ENCODE assay signal across 9 cellular contexts in genomic region chr5:60382761-60383160, GRCh38.
DNase-seq lines count a peak whose midpoint lies in the region; TF ChIP-seq lines count a peak whose summit lies in the region.
"Had no signal": no experiment of that assay in that cellular context is flagged by ENCODE, and none has a peak within 500 bp of the region (broad histone marks: within the 10 kb centered on the region; RNA-seq: fewer than 3 reads in every experiment).

No MANE protein-coding gene starts in this region.

- intact Hi-C loops in MCF 10A (cut with micrococcal nuclease) (loop anchor here (1.0 kb wide), 3 partner anchors 87 to 569 kb away; no protein-coding TSS in a partner anchor), breast epithelium (cut with DNase I; ENCODE audit: low total_unique reads) (no loop called here), adrenal gland (cut with DNase I) (no loop called here)

- H3K27ac ChIP-seq in breast epithelium (no peak overlapping the region), MM.1S (ENCODE audit: low read length) (no peak overlapping the region), adrenal gland (no peak overlapping the region)

- H3K4me3 Mint-ChIP-seq in MCF 10A (ENCODE audit: unreplicated experiment) = no peak overlapping the region
- no peak overlapping the region for H3K4me3 Mint-ChIP-seq in osteocyte (ENCODE audit: unreplicated experiment)
- no peak overlapping the region for H3K4me3 Mint-ChIP-seq in immature natural killer cell
- H3K4me3 Mint-ChIP-seq: activated naive CD4-positive, alpha-beta T cell treated with anti-CD3 and anti-CD28 coated beads, Interleukin-2, amount 50 U/mL, for 24 hours had no signal

- peaks cover 86% of the 10 kb centered on the region for H3K27me3 Mint-ChIP-seq in MCF 10A (ENCODE audit: insufficient read depth, unreplicated experiment)
- peaks cover 8% of the 10 kb centered on the region for H3K27me3 Mint-ChIP-seq in osteocyte (ENCODE audit: unreplicated experiment)
- peaks cover 0 to 3% (median 0%) of the 10 kb centered on the region in 3 donors for H3K27me3 Mint-ChIP-seq in immature natural killer cell (ENCODE audit: low read depth in 3 of 3)
- H3K27me3 Mint-ChIP-seq: activated naive CD4-positive, alpha-beta T cell treated with anti-CD3 and anti-CD28 coated beads, Interleukin-2, amount 50 U/mL, for 24 hours had no signal

- BruUV-seq in MCF 10A (replicated peaks; lab: Mats Ljungman, UMichigan) = no TSS peak

- TF ChIP-seq POLR2A in breast epithelium (IDR thresholded peaks at IDR 0.05) = no peak
- TF ChIP-seq POLR2A in adrenal gland (IDR thresholded peaks at IDR 0.05) = no peak

- no peak overlapping the region for H2AFZ ChIP-seq in MM.1S (ENCODE audit: low read length)

- H4K20me1 ChIP-seq in MM.1S (ENCODE audit: insufficient read depth, low read length) = no peaks in the 10 kb centered on the region

- POLR2A ChIA-PET in MCF 10A (lab: Yijun Ruan, JAX) = interaction anchor here (0.6 to 0.7 kb wide), 2 partner anchors 10 to 572 kb away, joined by 3 read pairs; no protein-coding TSS in a partner anchor

- no peaks in the 10 kb centered on the region for H3K79me2 ChIP-seq in MM.1S (ENCODE audit: low read length)

- H3K27ac Mint-ChIP-seq in MCF 10A (ENCODE audit: low read depth, unreplicated experiment) (no peak overlapping the region), osteocyte (ENCODE audit: unreplicated experiment) (no peak overlapping the region), immature natural killer cell (no peak overlapping the region)
- H3K27ac Mint-ChIP-seq: activated naive CD4-positive, alpha-beta T cell treated with anti-CD3 and anti-CD28 coated beads, Interleukin-2, amount 50 U/mL, for 24 hours had no signal

- peak; percentile 34 for TF ChIP-seq CTCF in MCF 10A (IDR thresholded peaks at IDR 0.05; ENCODE audit: unreplicated experiment)
- TF ChIP-seq CTCF in breast epithelium (IDR thresholded peaks at IDR 0.05) = no peak
- TF ChIP-seq CTCF in MM.1S (IDR thresholded peaks at IDR 0.05; ENCODE audit: low read length) = peak; percentile 43
- TF ChIP-seq CTCF in cardiac fibroblast (IDR thresholded peaks at IDR 0.05; ENCODE audit: low read depth, low read length) = peak; percentile 5
- peak; percentile 62 for TF ChIP-seq CTCF in osteocyte (IDR thresholded peaks at IDR 0.05)
- no peak for TF ChIP-seq CTCF in adrenal gland (IDR thresholded peaks at IDR 0.05)

- H3K4me1 Mint-ChIP-seq in MCF 10A (ENCODE audit: insufficient read depth, unreplicated experiment) = no peaks in the 10 kb centered on the region
- H3K4me1 Mint-ChIP-seq in osteocyte (ENCODE audit: unreplicated experiment) = peaks cover 7% of the 10 kb centered on the region
- H3K4me1 Mint-ChIP-seq in immature natural killer cell = no peaks in the 10 kb centered on the region
- H3K4me1 Mint-ChIP-seq: activated naive CD4-positive, alpha-beta T cell treated with anti-CD3 and anti-CD28 coated beads, Interleukin-2, amount 50 U/mL, for 24 hours had no signal

- H3K9me2 ChIP-seq in MM.1S (replicated peaks; ENCODE audit: insufficient read depth, low read length) = no peaks in the 10 kb centered on the region

- H3K27me3 ChIP-seq in breast epithelium (no peaks in the 10 kb centered on the region), MM.1S (replicated peaks; ENCODE audit: insufficient read depth, low read length) (no peaks in the 10 kb centered on the region), adrenal gland (no peaks in the 10 kb centered on the region)

- H3K36me3 Mint-ChIP-seq in MCF 10A (ENCODE audit: insufficient read depth, unreplicated experiment) (no peaks in the 10 kb centered on the region), osteocyte (ENCODE audit: unreplicated experiment) (no peaks in the 10 kb centered on the region), immature natural killer cell (no peaks in the 10 kb centered on the region)
- H3K36me3 Mint-ChIP-seq: activated naive CD4-positive, alpha-beta T cell treated with anti-CD3 and anti-CD28 coated beads, Interleukin-2, amount 50 U/mL, for 24 hours had no signal

- H3K4me3 ChIP-seq in breast epithelium (no peak overlapping the region), MM.1S (ENCODE audit: low read length) (no peak overlapping the region), cardiac fibroblast (replicated peaks in 1 of 2; ENCODE audit: low read depth in 2 of 2, low read length in 2 of 2) (no peak overlapping the region), adrenal gland (no peak overlapping the region)

- no peak overlapping the region for H3K4me2 ChIP-seq in MM.1S (ENCODE audit: low read depth, low read length)

- no peaks in the 10 kb centered on the region for H3F3A ChIP-seq in MM.1S (ENCODE audit: insufficient read depth, low read length)

- H3K9me3 ChIP-seq in breast epithelium (no peaks in the 10 kb centered on the region), MM.1S (replicated peaks; ENCODE audit: insufficient read depth, low read length) (no peaks in the 10 kb centered on the region), adrenal gland (replicated peaks in 1 of 3) (no peaks in the 10 kb centered on the region)

- WGBS in adrenal gland, 4 donors = 31 to 52% (median 42%) methylated on average over 2 of the region's 2 CpGs

- no peaks in the 10 kb centered on the region for H3K4me1 ChIP-seq in breast epithelium
- no peaks in the 10 kb centered on the region for H3K4me1 ChIP-seq in MM.1S (ENCODE audit: low read length)
- H3K4me1 ChIP-seq in adrenal gland (replicated peaks in 1 of 2) = no peaks in the 10 kb centered on the region

- no peaks in the 10 kb centered on the region for H3K36me3 ChIP-seq in breast epithelium
- no peaks in the 10 kb centered on the region for H3K36me3 ChIP-seq in MM.1S (replicated peaks; ENCODE audit: insufficient read depth, low read length)
- H3K36me3 ChIP-seq in adrenal gland (replicated peaks in 1 of 2) = no peaks in the 10 kb centered on the region

- H3K9me3 Mint-ChIP-seq in MCF 10A (ENCODE audit: unreplicated experiment) (no peaks in the 10 kb centered on the region), osteocyte (ENCODE audit: unreplicated experiment) (no peaks in the 10 kb centered on the region), immature natural killer cell (no peaks in the 10 kb centered on the region)

- no peak overlapping the region for H3K9ac ChIP-seq in MM.1S (ENCODE audit: low read length)

- CTCF ChIA-PET in MCF 10A (lab: Yijun Ruan, JAX) = interaction anchor here (0.6 to 2.5 kb wide), 5 partner anchors 36 to 1278 kb away, joined by 3 to 21 read pairs (median 4); no protein-coding TSS in a partner anchor

- DNase-seq in MCF 10A (ENCODE audit: unreplicated experiment) (peak; percentile 35), breast epithelium (ENCODE audit: low spot score in 2 of 2) (no peak), MM.1S (peak; percentile 30), cardiac fibroblast (ENCODE audit: low read depth in 2 of 2) (peak; percentile 17 to 46), osteocyte (ENCODE audit: extremely low spot score, unreplicated experiment) (no peak), immature natural killer cell (no peak), adrenal gland (no peak), activated gamma-delta T cell (lab: John Stamatoyannopoulos, UW) (no peak)

Comparison
In these comparisons a context has a peak if more than half of its experiments do, and no peak if none do; other contexts are left out.
1. DNase-seq: peak in MCF 10A (single experiment), MM.1S (single experiment) and cardiac fibroblast (2 of 2); none in breast epithelium (0 of 2), osteocyte (single experiment), immature natural killer cell (0 of 3), adrenal gland (0 of 7) and activated gamma-delta T cell (single experiment).
2. CTCF ChIP-seq: peak in MCF 10A (single experiment), MM.1S (single experiment), cardiac fibroblast (single experiment) and osteocyte (single experiment); none in breast epithelium (0 of 3) and adrenal gland (0 of 6).